28 cellular contexts compared by ENCODE assay signal in the genomic region with DNA sequence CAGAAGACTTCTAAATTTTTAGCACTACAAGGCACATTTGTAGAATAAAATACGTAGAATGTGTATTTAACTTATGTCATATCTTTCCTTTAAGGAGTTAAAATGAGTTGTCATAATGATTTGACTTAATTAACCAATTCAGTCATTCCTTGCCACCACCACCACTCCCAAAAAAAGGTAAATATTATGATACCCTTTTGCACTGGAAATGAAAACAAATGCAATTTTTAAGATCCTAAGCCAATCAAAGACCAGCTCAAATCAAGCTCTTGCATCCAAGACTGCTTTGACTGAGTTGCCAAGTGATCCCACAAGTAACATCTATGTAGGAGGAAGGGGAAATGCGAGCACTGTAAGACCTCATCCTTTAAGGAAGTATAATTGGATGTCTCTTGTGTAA.
"Had no signal": no experiment of that assay in that cellular context is flagged by ENCODE, and none has a peak within 500 bp of the region (broad histone marks: within the 10 kb centered on the region; RNA-seq: fewer than 3 reads in every experiment).

No MANE protein-coding gene starts in this region.

- H3K4me3 ChIP-seq: esophagus squamous epithelium had no signal

- DNase-seq: activated B cell treated with CpG ODN at 0.5 μM for 24 hours; activated CD4-positive, alpha-beta T cell treated with anti-CD3 and anti-CD28 coated beads for 48 hours; activated CD4-positive, alpha-beta T cell treated with anti-CD3 and anti-CD28 coated beads, Interleukin-2, amount 50 U/mL, for 1 hour; activated CD4-positive, alpha-beta T cell treated with anti-CD3 and anti-CD28 coated beads, Interleukin-2, amount 50 U/mL, for 48 hours; activated CD8-positive, alpha-beta memory T cell treated with anti-CD3 and anti-CD28 coated beads for 24 hours; activated CD8-positive, alpha-beta T cell treated with anti-CD3 and anti-CD28 coated beads for 36 hours; activated effector memory CD4-positive, alpha-beta T cell treated with Interleukin-2 at 50 U/mL for 16 hours; activated gamma-delta T cell treated with Interleukin-2 at 50 U/mL for 16 hours; activated naive CD4-positive, alpha-beta T cell treated with anti-CD3 and anti-CD28 coated beads, Interleukin-2, amount 50 U/mL, for 16 hours; activated naive CD4-positive, alpha-beta T cell treated with Interleukin-2 at 50 U/mL for 16 hours; activated T-cell treated with anti-CD3 and anti-CD28 coated beads, Interleukin-2, amount 50 U/mL, for 4 hours; amniotic stem cell; anterior cingulate cortex; brain microvascular endothelial cell; caudate nucleus; cortex of kidney; dermis blood vessel endothelial cell; effector CD4-positive, alpha-beta T cell; effector memory CD8-positive, alpha-beta T cell; esophagus squamous epithelium; head of caudate nucleus; T-helper 1 cell; T-helper 17 cell; T1000; WERI-Rb-1 had no signal

- H3K9me3 ChIP-seq: esophagus squamous epithelium had no signal

- H3K36me3 ChIP-seq: brain microvascular endothelial cell, esophagus squamous epithelium, WERI-Rb-1 had no signal

- H3K27me3 ChIP-seq: brain microvascular endothelial cell, esophagus squamous epithelium had no signal

- ATAC-seq: activated CD4-positive, CD25-positive, alpha-beta regulatory T cell treated with anti-CD3 and anti-CD28 coated beads, Interleukin-2, amount 50 U/mL, for 24 hours; activated CD8-positive, alpha-beta T cell treated with anti-CD3 and anti-CD28 coated beads for 36 hours; activated T-cell treated with anti-CD3 and anti-CD28 coated beads, Interleukin-2, amount 50 U/mL, for 4 hours; activated T-helper 17 cell treated with anti-CD3 and anti-CD28 coated beads, Interleukin-2, amount 50 U/mL, for 72 hours; effector memory CD8-positive, alpha-beta T cell; T-helper 17 cell had no signal

- H3K27ac ChIP-seq: brain microvascular endothelial cell, epithelial cell of prostate, esophagus squamous epithelium, WERI-Rb-1 had no signal
